ENCODE assay signal across 1 cellular context in the genomic region with DNA sequence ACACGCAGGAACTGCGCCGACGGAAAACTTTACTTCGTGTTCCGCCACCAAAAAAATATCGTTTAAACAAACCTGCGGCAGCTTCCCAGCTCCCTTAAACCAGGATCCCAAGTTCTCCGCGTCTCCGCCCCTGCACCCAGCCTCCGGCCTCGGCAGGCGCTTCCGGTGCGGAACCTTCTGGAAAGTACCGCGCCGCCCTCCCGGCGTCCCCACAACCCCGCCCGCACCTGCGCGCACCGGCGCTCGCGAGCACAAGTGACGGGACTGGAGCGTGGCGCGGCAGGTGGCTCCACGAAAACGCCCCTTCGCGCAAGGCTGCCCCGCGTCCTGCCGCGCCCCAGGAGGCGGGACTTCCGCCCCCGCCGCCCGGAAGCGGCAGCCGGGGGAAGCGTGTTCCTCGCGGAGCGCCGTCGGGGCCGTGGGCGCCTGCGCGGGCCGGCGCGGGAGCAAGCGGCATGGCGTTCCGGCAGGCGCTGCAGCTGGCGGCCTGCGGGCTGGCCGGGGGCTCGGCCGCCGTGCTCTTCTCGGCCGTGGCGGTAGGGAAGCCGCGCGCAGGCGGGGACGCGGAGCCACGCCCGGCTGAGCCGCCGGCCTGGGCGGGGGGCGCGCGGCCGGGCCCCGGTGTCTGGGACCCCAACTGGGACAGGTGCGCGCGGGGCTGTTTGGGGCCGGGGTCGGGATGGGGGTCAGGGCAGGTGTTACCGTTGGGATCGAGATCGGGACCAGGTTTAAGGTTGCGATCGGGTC.
TF ChIP-seq lines count a peak whose summit lies in the region.

A gene (plus strand): TSS at position 421 of the 747 bp plus-strand sequence. CDS start 35 bp downstream, at position 456.

TF ChIP-seq in K562, 482 proteins besides CTCF, POLR2A, EP300 and RAD21 (continued from another document and continues in another):
- TF ChIP-seq TEAD2 (tag; IDR thresholded peaks at IDR 0.05) (no peak), ZNF239 (CRISPR knock-in tag; IDR thresholded peaks at IDR 0.05) (no peak), RFX7 (CRISPR knock-in tag; IDR thresholded peaks at IDR 0.05) (no peak), MEF2A (IDR thresholded peaks at IDR 0.05; ENCODE audit: control insufficient read depth, low read depth, low read length) (no peak), GATAD2B (IDR thresholded peaks at IDR 0.05; ENCODE audit: borderline replicate concordance) (peak; percentile 100), YY1 (IDR thresholded peaks at IDR 0.05; ENCODE audit: borderline replicate concordance in 1 of 3, control insufficient read depth in 1 of 3, extremely low read depth in 1 of 3, insufficient read depth in 3 of 3, insufficient read length in 1 of 3, insufficient replicate concordance in 2 of 3, low read depth in 1 of 3, low read length in 2 of 3) (peak; percentile 31 to 84 (median 80)), ZNF197 (CRISPR knock-in tag; IDR thresholded peaks at IDR 0.05; ENCODE audit: low read depth) (no peak), ZNF79 (CRISPR knock-in tag; IDR thresholded peaks at IDR 0.05; ENCODE audit: low read depth) (no peak), ELF4 (CRISPR knock-in tag; IDR thresholded peaks at IDR 0.05) (no peak), SLC30A9 (CRISPR knock-in tag; IDR thresholded peaks at IDR 0.05) (no peak), ZNF311 (CRISPR knock-in tag; IDR thresholded peaks at IDR 0.05) (no peak), ZNF780A (CRISPR knock-in tag; IDR thresholded peaks at IDR 0.05) (no peak), ZFP30 (CRISPR knock-in tag; IDR thresholded peaks at IDR 0.05; ENCODE audit: borderline replicate concordance) (no peak), EHMT2 (IDR thresholded peaks at IDR 0.05) (no peak), CBFB (CRISPR knock-in tag; IDR thresholded peaks at IDR 0.05) (no peak), CHD4 (IDR thresholded peaks at IDR 0.05; ENCODE audit: insufficient read depth, insufficient replicate concordance, low read depth, low read length, poor library complexity, severe bottlenecking) (no peak), SMAD2 (IDR thresholded peaks at IDR 0.05; ENCODE audit: low read depth, low read length) (no peak), TAF1 (IDR thresholded peaks at IDR 0.05; ENCODE audit: control insufficient read depth, extremely low read depth, insufficient read depth, low read length, severe bottlenecking) (peak; percentile 78), ILF3 (IDR thresholded peaks at IDR 0.05; ENCODE audit: borderline replicate concordance) (no peak), TCF3 (CRISPR knock-in tag; IDR thresholded peaks at IDR 0.05) (peak; percentile 36; the same call in 1 of the 2 replicates), ZNF766 (CRISPR knock-in tag; conservative IDR thresholded peaks at IDR 0.05) (no peak), ZNF174 (CRISPR knock-in tag; IDR thresholded peaks at IDR 0.05) (no peak), HDAC6 (IDR thresholded peaks at IDR 0.05; ENCODE audit: low read depth, low read length) (no peak), CCNT2 (IDR thresholded peaks at IDR 0.05; ENCODE audit: borderline replicate concordance, extremely low read depth, insufficient read length, low read depth, low read length) (peak; percentile 91), PTRF (tag; IDR thresholded peaks at IDR 0.05) (no peak), BRF1 (IDR thresholded peaks at IDR 0.05; ENCODE audit: borderline replicate concordance, extremely low read depth, insufficient read length) (no peak), NR4A1 (CRISPR knock-in tag; IDR thresholded peaks at IDR 0.05) (no peak), NR4A1 (tag; IDR thresholded peaks at IDR 0.05) (no peak), MYBL2 (IDR thresholded peaks at IDR 0.05; ENCODE audit: low read depth) (no peak), MYBL2 (CRISPR knock-in tag; IDR thresholded peaks at IDR 0.05; ENCODE audit: borderline replicate concordance) (no peak), SMARCE1 (IDR thresholded peaks at IDR 0.05) (no peak), KAT2B (IDR thresholded peaks at IDR 0.05; ENCODE audit: low read depth, low read length) (no peak), NCOA4 (IDR thresholded peaks at IDR 0.05; ENCODE audit: partially characterized antibody) (no peak), NBN (IDR thresholded peaks at IDR 0.05; ENCODE audit: low read depth) (no peak), EWSR1 (IDR thresholded peaks at IDR 0.05; ENCODE audit: borderline replicate concordance, low read depth, partially characterized antibody) (no peak), ATF7 (IDR thresholded peaks at IDR 0.05) (peak; percentile 79), ZNF75A (CRISPR knock-in tag; IDR thresholded peaks at IDR 0.05) (peak; percentile 50; the same call in 1 of the 2 replicates), NR2C2 (CRISPR knock-in tag; IDR thresholded peaks at IDR 0.05) (no peak), NR2C2 (tag; IDR thresholded peaks at IDR 0.05) (peak; percentile 65; the same call in 1 of the 2 replicates), KDM4B (IDR thresholded peaks at IDR 0.05; ENCODE audit: borderline replicate concordance in 2 of 2, low read depth in 1 of 2) (no peak), MYNN (IDR thresholded peaks at IDR 0.05) (no peak; the same call in 1 of the 2 replicates), MYNN (CRISPR knock-in tag; IDR thresholded peaks at IDR 0.05) (no peak), SRSF7 (optimal IDR thresholded peaks at IDR 0.05; ENCODE audit: low read depth, low read length) (no peak), NELFE (IDR thresholded peaks at IDR 0.05; ENCODE audit: insufficient read depth, insufficient read length) (no peak), CBX3 (IDR thresholded peaks at IDR 0.05; ENCODE audit: borderline replicate concordance in 1 of 2, low read length in 2 of 2) (peak in 1 of 2 experiments; percentile 12; a peak in 1 of 3 replicates), KHSRP (IDR thresholded peaks at IDR 0.05) (no peak), PCBP1 (IDR thresholded peaks at IDR 0.05; ENCODE audit: low read depth, low read length, poor library complexity, severe bottlenecking) (no peak), U2AF1 (optimal IDR thresholded peaks at IDR 0.05; ENCODE audit: low read depth, low read length) (no peak), DDX20 (tag; IDR thresholded peaks at IDR 0.05; ENCODE audit: low read depth) (no peak), PHTF2 (CRISPR knock-in tag; IDR thresholded peaks at IDR 0.05) (no peak)
- TF ChIP-seq, protein P1, sequence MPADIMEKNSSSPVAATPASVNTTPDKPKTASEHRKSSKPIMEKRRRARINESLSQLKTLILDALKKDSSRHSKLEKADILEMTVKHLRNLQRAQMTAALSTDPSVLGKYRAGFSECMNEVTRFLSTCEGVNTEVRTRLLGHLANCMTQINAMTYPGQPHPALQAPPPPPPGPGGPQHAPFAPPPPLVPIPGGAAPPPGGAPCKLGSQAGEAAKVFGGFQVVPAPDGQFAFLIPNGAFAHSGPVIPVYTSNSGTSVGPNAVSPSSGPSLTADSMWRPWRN (IDR thresholded peaks at IDR 0.05; ENCODE audit: low read depth) = no peak
- TF ChIP-seq, protein P2, sequence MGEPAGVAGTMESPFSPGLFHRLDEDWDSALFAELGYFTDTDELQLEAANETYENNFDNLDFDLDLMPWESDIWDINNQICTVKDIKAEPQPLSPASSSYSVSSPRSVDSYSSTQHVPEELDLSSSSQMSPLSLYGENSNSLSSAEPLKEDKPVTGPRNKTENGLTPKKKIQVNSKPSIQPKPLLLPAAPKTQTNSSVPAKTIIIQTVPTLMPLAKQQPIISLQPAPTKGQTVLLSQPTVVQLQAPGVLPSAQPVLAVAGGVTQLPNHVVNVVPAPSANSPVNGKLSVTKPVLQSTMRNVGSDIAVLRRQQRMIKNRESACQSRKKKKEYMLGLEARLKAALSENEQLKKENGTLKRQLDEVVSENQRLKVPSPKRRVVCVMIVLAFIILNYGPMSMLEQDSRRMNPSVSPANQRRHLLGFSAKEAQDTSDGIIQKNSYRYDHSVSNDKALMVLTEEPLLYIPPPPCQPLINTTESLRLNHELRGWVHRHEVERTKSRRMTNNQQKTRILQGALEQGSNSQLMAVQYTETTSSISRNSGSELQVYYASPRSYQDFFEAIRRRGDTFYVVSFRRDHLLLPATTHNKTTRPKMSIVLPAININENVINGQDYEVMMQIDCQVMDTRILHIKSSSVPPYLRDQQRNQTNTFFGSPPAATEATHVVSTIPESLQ (CRISPR knock-in tag; IDR thresholded peaks at IDR 0.05) = no peak
- TF ChIP-seq, protein P3, sequence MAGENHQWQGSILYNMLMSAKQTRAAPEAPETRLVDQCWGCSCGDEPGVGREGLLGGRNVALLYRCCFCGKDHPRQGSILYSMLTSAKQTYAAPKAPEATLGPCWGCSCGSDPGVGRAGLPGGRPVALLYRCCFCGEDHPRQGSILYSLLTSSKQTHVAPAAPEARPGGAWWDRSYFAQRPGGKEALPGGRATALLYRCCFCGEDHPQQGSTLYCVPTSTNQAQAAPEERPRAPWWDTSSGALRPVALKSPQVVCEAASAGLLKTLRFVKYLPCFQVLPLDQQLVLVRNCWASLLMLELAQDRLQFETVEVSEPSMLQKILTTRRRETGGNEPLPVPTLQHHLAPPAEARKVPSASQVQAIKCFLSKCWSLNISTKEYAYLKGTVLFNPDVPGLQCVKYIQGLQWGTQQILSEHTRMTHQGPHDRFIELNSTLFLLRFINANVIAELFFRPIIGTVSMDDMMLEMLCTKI (IDR thresholded peaks at IDR 0.05; ENCODE audit: partially characterized antibody) = no peak
- TF ChIP-seq, protein P4, sequence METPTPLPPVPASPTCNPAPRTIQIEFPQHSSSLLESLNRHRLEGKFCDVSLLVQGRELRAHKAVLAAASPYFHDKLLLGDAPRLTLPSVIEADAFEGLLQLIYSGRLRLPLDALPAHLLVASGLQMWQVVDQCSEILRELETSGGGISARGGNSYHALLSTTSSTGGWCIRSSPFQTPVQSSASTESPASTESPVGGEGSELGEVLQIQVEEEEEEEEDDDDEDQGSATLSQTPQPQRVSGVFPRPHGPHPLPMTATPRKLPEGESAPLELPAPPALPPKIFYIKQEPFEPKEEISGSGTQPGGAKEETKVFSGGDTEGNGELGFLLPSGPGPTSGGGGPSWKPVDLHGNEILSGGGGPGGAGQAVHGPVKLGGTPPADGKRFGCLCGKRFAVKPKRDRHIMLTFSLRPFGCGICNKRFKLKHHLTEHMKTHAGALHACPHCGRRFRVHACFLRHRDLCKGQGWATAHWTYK (CRISPR knock-in tag; IDR thresholded peaks at IDR 0.05) = peak; percentile 76; the same call in 1 of the 2 replicates
- TF ChIP-seq, protein P5, sequence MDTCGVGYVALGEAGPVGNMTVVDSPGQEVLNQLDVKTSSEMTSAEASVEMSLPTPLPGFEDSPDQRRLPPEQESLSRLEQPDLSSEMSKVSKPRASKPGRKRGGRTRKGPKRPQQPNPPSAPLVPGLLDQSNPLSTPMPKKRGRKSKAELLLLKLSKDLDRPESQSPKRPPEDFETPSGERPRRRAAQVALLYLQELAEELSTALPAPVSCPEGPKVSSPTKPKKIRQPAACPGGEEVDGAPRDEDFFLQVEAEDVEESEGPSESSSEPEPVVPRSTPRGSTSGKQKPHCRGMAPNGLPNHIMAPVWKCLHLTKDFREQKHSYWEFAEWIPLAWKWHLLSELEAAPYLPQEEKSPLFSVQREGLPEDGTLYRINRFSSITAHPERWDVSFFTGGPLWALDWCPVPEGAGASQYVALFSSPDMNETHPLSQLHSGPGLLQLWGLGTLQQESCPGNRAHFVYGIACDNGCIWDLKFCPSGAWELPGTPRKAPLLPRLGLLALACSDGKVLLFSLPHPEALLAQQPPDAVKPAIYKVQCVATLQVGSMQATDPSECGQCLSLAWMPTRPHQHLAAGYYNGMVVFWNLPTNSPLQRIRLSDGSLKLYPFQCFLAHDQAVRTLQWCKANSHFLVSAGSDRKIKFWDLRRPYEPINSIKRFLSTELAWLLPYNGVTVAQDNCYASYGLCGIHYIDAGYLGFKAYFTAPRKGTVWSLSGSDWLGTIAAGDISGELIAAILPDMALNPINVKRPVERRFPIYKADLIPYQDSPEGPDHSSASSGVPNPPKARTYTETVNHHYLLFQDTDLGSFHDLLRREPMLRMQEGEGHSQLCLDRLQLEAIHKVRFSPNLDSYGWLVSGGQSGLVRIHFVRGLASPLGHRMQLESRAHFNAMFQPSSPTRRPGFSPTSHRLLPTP (IDR thresholded peaks at IDR 0.05; ENCODE audit: borderline replicate concordance, extremely low read depth, insufficient read length) = no peak
- TF ChIP-seq, protein P6, sequence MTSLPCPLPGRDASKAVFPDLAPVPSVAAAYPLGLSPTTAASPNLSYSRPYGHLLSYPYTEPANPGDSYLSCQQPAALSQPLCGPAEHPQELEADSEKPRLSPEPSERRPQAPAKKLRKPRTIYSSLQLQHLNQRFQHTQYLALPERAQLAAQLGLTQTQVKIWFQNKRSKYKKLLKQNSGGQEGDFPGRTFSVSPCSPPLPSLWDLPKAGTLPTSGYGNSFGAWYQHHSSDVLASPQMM (CRISPR knock-in tag; IDR thresholded peaks at IDR 0.05) = no peak
- TF ChIP-seq, protein P7, sequence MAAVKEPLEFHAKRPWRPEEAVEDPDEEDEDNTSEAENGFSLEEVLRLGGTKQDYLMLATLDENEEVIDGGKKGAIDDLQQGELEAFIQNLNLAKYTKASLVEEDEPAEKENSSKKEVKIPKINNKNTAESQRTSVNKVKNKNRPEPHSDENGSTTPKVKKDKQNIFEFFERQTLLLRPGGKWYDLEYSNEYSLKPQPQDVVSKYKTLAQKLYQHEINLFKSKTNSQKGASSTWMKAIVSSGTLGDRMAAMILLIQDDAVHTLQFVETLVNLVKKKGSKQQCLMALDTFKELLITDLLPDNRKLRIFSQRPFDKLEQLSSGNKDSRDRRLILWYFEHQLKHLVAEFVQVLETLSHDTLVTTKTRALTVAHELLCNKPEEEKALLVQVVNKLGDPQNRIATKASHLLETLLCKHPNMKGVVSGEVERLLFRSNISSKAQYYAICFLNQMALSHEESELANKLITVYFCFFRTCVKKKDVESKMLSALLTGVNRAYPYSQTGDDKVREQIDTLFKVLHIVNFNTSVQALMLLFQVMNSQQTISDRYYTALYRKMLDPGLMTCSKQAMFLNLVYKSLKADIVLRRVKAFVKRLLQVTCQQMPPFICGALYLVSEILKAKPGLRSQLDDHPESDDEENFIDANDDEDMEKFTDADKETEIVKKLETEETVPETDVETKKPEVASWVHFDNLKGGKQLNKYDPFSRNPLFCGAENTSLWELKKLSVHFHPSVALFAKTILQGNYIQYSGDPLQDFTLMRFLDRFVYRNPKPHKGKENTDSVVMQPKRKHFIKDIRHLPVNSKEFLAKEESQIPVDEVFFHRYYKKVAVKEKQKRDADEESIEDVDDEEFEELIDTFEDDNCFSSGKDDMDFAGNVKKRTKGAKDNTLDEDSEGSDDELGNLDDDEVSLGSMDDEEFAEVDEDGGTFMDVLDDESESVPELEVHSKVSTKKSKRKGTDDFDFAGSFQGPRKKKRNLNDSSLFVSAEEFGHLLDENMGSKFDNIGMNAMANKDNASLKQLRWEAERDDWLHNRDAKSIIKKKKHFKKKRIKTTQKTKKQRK (IDR thresholded peaks at IDR 0.05; ENCODE audit: borderline replicate concordance, low read depth, low read length) = no peak
- TF ChIP-seq, protein P8, sequence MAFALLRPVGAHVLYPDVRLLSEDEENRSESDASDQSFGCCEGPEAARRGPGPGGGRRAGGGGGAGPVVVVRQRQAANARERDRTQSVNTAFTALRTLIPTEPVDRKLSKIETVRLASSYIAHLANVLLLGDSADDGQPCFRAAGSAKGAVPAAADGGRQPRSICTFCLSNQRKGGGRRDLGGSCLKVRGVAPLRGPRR (CRISPR knock-in tag; IDR thresholded peaks at IDR 0.05) = no peak
- TF ChIP-seq, protein P9, sequence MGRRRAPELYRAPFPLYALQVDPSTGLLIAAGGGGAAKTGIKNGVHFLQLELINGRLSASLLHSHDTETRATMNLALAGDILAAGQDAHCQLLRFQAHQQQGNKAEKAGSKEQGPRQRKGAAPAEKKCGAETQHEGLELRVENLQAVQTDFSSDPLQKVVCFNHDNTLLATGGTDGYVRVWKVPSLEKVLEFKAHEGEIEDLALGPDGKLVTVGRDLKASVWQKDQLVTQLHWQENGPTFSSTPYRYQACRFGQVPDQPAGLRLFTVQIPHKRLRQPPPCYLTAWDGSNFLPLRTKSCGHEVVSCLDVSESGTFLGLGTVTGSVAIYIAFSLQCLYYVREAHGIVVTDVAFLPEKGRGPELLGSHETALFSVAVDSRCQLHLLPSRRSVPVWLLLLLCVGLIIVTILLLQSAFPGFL (CRISPR knock-in tag; IDR thresholded peaks at IDR 0.05) = no peak
